10 cellular contexts compared by ENCODE assay signal in the genomic region with DNA sequence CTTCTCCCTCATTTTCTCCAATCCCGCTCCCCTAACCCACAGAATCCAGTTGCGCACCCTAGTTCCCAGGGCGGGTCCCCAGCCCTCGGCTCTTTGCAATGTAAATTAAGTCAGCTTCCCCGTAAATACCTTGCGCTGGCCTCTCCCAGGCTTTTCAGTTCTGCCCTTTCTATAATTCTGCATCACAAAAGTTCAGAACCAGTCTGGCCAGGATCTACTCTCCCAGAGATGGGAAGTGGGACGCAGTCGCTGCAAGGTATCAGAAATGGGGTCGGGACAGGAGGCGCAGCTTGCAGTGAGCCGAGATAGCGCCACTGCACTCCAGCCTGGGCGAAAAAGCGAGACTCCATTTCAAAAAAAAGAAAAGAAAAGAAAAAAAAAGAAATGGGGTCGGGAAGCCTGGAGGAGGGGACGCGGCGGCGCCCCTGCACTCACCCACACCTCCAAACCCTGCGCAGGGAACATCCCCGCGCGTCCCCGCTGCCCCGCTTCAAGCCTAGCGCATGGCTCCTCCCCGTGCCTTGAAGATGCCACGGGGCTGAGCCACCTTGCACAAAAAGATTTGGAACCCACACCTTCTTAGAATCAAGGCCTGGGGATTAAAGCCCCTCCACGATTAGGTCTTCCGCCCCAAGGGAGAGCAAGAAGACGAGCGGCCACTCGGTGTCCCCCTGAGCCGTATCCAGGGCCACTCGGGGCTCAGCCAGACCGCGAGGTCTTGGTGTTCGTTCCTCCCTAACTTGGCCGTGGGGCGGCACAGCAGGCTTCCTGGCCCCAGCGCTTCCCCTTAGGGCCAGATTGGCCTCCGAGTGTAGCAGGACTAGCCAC. TPM values are rescaled to one million over a fixed set of nuclear protein-coding genes. Genes with fewer than 3 reads are reported as not detected.
DNase-seq lines count a peak whose midpoint lies in the region; ATAC-seq and TF ChIP-seq lines count a peak whose summit lies in the region.
"Had no signal": no experiment of that assay in that cellular context is flagged by ENCODE, and none has a peak within 500 bp of the region (broad histone marks: within the 10 kb centered on the region; RNA-seq: fewer than 3 reads in every experiment).

No MANE protein-coding gene starts in this region.

- peaks cover 5% of the 10 kb centered on the region for H3K4me1 Mint-ChIP-seq in T-helper 2 cell treated with Interferon-gamma antibody and Interleukin-4, amounts not matched to agents 5 μg/mL and 100 μg/mL, for 36 hours (ENCODE audit: low read depth)
- H3K4me1 Mint-ChIP-seq in endodermal cell: peaks cover 11% of the 10 kb centered on the region

- H3K36me3 ChIP-seq in ES-I3 (ENCODE audit: insufficient read depth, low read length) (no peaks in the 10 kb centered on the region), endodermal cell (ENCODE audit: control insufficient read depth, insufficient read depth, low read length) (no peaks in the 10 kb centered on the region), neuron (ENCODE audit: insufficient read depth, low read length) (no peaks in the 10 kb centered on the region)
- H3K36me3 ChIP-seq: gastroesophageal sphincter had no signal

- ATAC-seq in GM21576 (IDR thresholded peaks at IDR 0.05; ENCODE audit: unreplicated experiment) (no peak), HG03442 (IDR thresholded peaks at IDR 0.05; ENCODE audit: unreplicated experiment) (no peak), omental fat pad (ENCODE audit: low FRiP score) (no peak)
- ATAC-seq: gastroesophageal sphincter, Panc1 had no signal

- H3K27me3 ChIP-seq in endodermal cell (ENCODE audit: control insufficient read depth, insufficient read depth, low read length, poor library complexity, severe bottlenecking) (peaks cover 9% of the 10 kb centered on the region), neuron (ENCODE audit: insufficient read depth, low read length) (peaks cover 23% of the 10 kb centered on the region)

- no peaks in the 10 kb centered on the region for H3K36me3 Mint-ChIP-seq in T-helper 2 cell treated with Interferon-gamma antibody and Interleukin-4, amounts not matched to agents 5 μg/mL and 100 μg/mL, for 36 hours (ENCODE audit: low read depth)
- H3K36me3 Mint-ChIP-seq in endodermal cell (ENCODE audit: low read depth): peaks cover 13% of the 10 kb centered on the region

- H3K27me3 Mint-ChIP-seq in T-helper 2 cell treated with Interferon-gamma antibody and Interleukin-4, amounts not matched to agents 5 μg/mL and 100 μg/mL, for 36 hours (ENCODE audit: low read depth): peaks cover 40% of the 10 kb centered on the region
- H3K27me3 Mint-ChIP-seq in endodermal cell (ENCODE audit: insufficient read depth): peaks cover 3% of the 10 kb centered on the region

- no peak overlapping the region for H3K27ac Mint-ChIP-seq in T-helper 2 cell treated with Interferon-gamma antibody and Interleukin-4, amounts not matched to agents 5 μg/mL and 100 μg/mL, for 36 hours
- peak overlapping the region; percentile 87 for H3K27ac Mint-ChIP-seq in endodermal cell

- no peak for DNase-seq in T-helper 2 cell treated with Interferon-gamma antibody and Interleukin-4, amounts not matched to agents 5 μg/mL and 100 μg/mL, for 36 hours (ENCODE audit: low spot score)
- DNase-seq in endodermal cell (peak; percentile 83), NCI-H1105 treated with DMSO at 0.1 percent for 48 hours (lab: John Stamatoyannopoulos, UW) (no peak), omental fat pad (ENCODE audit: low spot score) (no peak)

- H3K9me3 ChIP-seq in ES-I3 (ENCODE audit: control insufficient read depth, insufficient read depth, low read length) (no peaks in the 10 kb centered on the region), endodermal cell (ENCODE audit: control insufficient read depth, low read length) (no peaks in the 10 kb centered on the region), neuron (ENCODE audit: low read length) (no peaks in the 10 kb centered on the region)
- H3K9me3 ChIP-seq: gastroesophageal sphincter had no signal

- no peak overlapping the region for H3K27ac ChIP-seq in endodermal cell (ENCODE audit: low read depth, low read length)
- H3K27ac ChIP-seq: gastroesophageal sphincter had no signal

- H3K4me3 Mint-ChIP-seq in T-helper 2 cell treated with Interferon-gamma antibody and Interleukin-4, amounts not matched to agents 5 μg/mL and 100 μg/mL, for 36 hours: peak overlapping the region; percentile 66
- H3K4me3 Mint-ChIP-seq in endodermal cell: peak overlapping the region; percentile 61

- H3K9ac ChIP-seq in ES-I3 (ENCODE audit: low read depth, low read length) (peak overlapping the region; percentile 62), endodermal cell (ENCODE audit: extremely low read depth, low read length, poor library complexity, severe bottlenecking) (no peak overlapping the region)

- H3K4me3 ChIP-seq in endodermal cell (ENCODE audit: low read length): no peak overlapping the region
- H3K4me3 ChIP-seq in neuron (ENCODE audit: low read length): peak overlapping the region; percentile 13
- H3K4me3 ChIP-seq: gastroesophageal sphincter had no signal

- TF ChIP-seq CTCF in endodermal cell (conservative IDR thresholded peaks at IDR 0.05): no peak
- TF ChIP-seq CTCF in omental fat pad (IDR thresholded peaks at IDR 0.05): no peak

- peaks cover 7% of the 10 kb centered on the region; the same call in 1 of the 2 replicates for H3K4me1 ChIP-seq in ES-I3 (ENCODE audit: insufficient read depth, low read length)
- H3K4me1 ChIP-seq in endodermal cell (ENCODE audit: control insufficient read depth, insufficient read depth, low read length): no peaks in the 10 kb centered on the region
- no peaks in the 10 kb centered on the region for H3K4me1 ChIP-seq in neuron (ENCODE audit: insufficient read depth, low read length)

- no peaks in the 10 kb centered on the region for H3K9me3 Mint-ChIP-seq in T-helper 2 cell treated with Interferon-gamma antibody and Interleukin-4, amounts not matched to agents 5 μg/mL and 100 μg/mL, for 36 hours
- H3K9me3 Mint-ChIP-seq in endodermal cell: peaks cover 7% of the 10 kb centered on the region

- no peak overlapping the region for H2AFZ ChIP-seq in neuron (ENCODE audit: low read depth, low read length)

- WGBS in endodermal cell (ENCODE audit: insufficient coverage in 1 of 2, insufficient read length in 1 of 2), 2 experiments: 46 to 47% methylated on average over 30 to 42 of the region's 42 CpGs

RNA-seq across cellular contexts. Expression of gene ITLN2, which starts 27.2 kb away (rescaled TPM):
- 10 to 100 TPM; 20.3 to 29.7 TPM for total RNA-seq in endodermal cell
- 10.5 TPM for polyA plus RNA-seq in endodermal cell (2013, experiment 1 of 2)
- polyA plus RNA-seq in endodermal cell (2013, experiment 2 of 2): 7.9 TPM
- 10 to 100 TPM in 2 of 4 donors, 1 to 10 TPM in 1, not detected in 1; 6.4 to 58.9 (median 30.3) TPM for total RNA-seq in omental fat pad
- total RNA-seq: gastroesophageal sphincter had no signal

RNA-seq across cellular contexts. Expression of gene F11R, which starts 39.2 kb away (rescaled TPM):
- total RNA-seq in endodermal cell: 100 to 1,000 TPM; 190 to 226 TPM
- 59.3 TPM for polyA plus RNA-seq in endodermal cell (2013, experiment 1 of 2)
- 61.6 TPM for polyA plus RNA-seq in endodermal cell (2013, experiment 2 of 2)
- 10 to 100 TPM; 31.7 to 52.8 (median 44.4) TPM for total RNA-seq in omental fat pad

RNA-seq across cellular contexts. Expression of gene TSTD1, which starts 57.0 kb away (rescaled TPM):
- total RNA-seq in endodermal cell (10 to 100 TPM; 59.1 to 76.4 TPM), omental fat pad (10 to 100 TPM; 26.0 to 43.1 (median 30.5) TPM)
- polyA plus RNA-seq in endodermal cell (2013, experiment 1 of 2): 45.6 TPM
- 41.6 TPM for polyA plus RNA-seq in endodermal cell (2013, experiment 2 of 2)
